In the genomic region with DNA sequence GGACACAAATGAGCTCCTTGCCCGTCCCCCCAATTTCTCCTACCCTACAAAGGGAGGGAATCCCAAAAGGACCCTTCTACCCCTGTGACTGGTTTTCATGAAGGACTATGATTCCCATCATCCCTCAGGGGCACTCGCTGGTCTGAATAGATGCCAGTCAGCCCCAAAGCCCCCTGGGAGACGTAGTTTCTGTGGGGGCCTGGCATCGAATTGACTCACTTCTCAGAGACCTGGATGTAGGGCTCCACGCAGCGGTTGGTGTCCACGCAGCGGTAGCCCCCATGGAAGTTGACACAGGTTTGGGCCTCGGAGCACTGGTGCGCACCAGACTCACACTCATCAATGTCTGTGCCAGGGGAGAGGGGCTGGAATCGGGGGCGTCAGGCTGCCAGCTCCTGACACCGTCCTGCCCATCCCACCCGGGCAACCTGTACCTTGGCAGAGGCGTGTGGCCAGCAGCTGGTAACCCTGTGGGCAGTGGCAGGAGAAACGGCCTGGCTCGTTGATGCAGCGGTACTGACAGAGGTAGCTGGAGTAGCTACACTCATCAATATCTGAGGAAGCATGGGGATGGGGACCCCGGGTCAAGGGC, we compare ENCODE assay signal across 9 cellular contexts. TPM values are rescaled to one million over a fixed set of nuclear protein-coding genes. Genes with fewer than 3 reads are reported as not detected.
DNase-seq lines count a peak whose midpoint lies in the region; ATAC-seq and TF ChIP-seq lines count a peak whose summit lies in the region.
"Had no signal": no experiment of that assay in that cellular context is flagged by ENCODE, and none has a peak within 500 bp of the region (broad histone marks: within the 10 kb centered on the region; RNA-seq: fewer than 3 reads in every experiment).

No MANE protein-coding gene starts in this region.

- H3K4me1 ChIP-seq in heart right ventricle: peaks cover 15 to 38% (median 23%) of the 10 kb centered on the region in 9 donors

- 89 to 90% methylated on average over 19 of the region's 19 CpGs for WGBS in heart right ventricle, 2 donors

- intact Hi-C loops in Right ventricle myocardium inferior (cut with DNase I) (no loop called here), heart right ventricle (cut with DNase I) (no loop called here)

- no peak overlapping the region for H3K27ac ChIP-seq in heart right ventricle
- H3K27ac ChIP-seq: KMS-11 had no signal

- H3K27me3 ChIP-seq in heart right ventricle: no peaks in the 10 kb centered on the region

- DNase-seq in Right ventricle myocardium inferior (ENCODE audit: missing footprints) (peak; percentile 64), heart right ventricle (no peak), iPS-NIHi11 (ENCODE audit: low spot score) (peak; percentile 63), superior temporal gyrus (ENCODE audit: extremely low spot score) (peak; percentile 58), pons (ENCODE audit: low spot score) (no peak)

- H3K36me3 ChIP-seq in heart right ventricle: peaks cover 0 to 79% (median 55%) of the 10 kb centered on the region in 9 donors

- no peak for ATAC-seq in Right ventricle myocardium inferior
- ATAC-seq in heart right ventricle: no peak
- ATAC-seq in GM18868 (IDR thresholded peaks at IDR 0.05; ENCODE audit: unreplicated experiment): no peak
- no peak for ATAC-seq in GM19035 (IDR thresholded peaks at IDR 0.05; ENCODE audit: unreplicated experiment)

- TF ChIP-seq CTCF in heart right ventricle (IDR thresholded peaks at IDR 0.05): no peak

- H3K9me3 ChIP-seq in heart right ventricle: no peaks in the 10 kb centered on the region

- TF ChIP-seq POLR2A in Raji (IDR thresholded peaks at IDR 0.05; ENCODE audit: insufficient read depth, low read depth, low read length): 0 out of 2 replicates have a peak, but pooled peaks have one; percentile 9

- H3K4me3 ChIP-seq in heart right ventricle: no peak overlapping the region

RNA-seq across cellular contexts. Expression of gene EFEMP2, which starts 4.4 kb away (rescaled TPM):
- total RNA-seq in Right ventricle myocardium inferior: 83.1 TPM
- 100 to 1,000 TPM in 3 of 10 donors, 10 to 100 TPM in 7; 79.4 to 112 (median 89.6) TPM for total RNA-seq in heart right ventricle
- polyA plus RNA-seq in heart right ventricle: 100 to 1,000 TPM in 1 of 2 donors, 10 to 100 TPM in 1; 54.8 to 133 TPM

RNA-seq across cellular contexts. Expression of gene MUS81, which starts 7.9 kb away (rescaled TPM):
- total RNA-seq in Right ventricle myocardium inferior: 35.5 TPM
- 10 to 100 TPM; 20.3 to 38.8 (median 27.0) TPM for total RNA-seq in heart right ventricle
- polyA plus RNA-seq in heart right ventricle: 100 to 1,000 TPM in 1 of 2 donors, 10 to 100 TPM in 1; 54.4 to 111 TPM

RNA-seq across cellular contexts. Expression of gene CFL1, which starts 10.2 kb away (rescaled TPM):
- total RNA-seq in Right ventricle myocardium inferior (386 TPM), heart right ventricle (100 to 1,000 TPM; 281 to 672 (median 320) TPM)
- polyA plus RNA-seq in heart right ventricle: 100 to 1,000 TPM; 159 to 962 TPM

RNA-seq across cellular contexts. Expression of gene CTSW, which starts 11.5 kb away (rescaled TPM):
- total RNA-seq in Right ventricle myocardium inferior: 1.1 TPM
- 1 to 10 TPM in 2 of 10 donors, under 1 TPM in 7, not detected in 1; 0.20 to 7.9 (median 0.55) TPM for total RNA-seq in heart right ventricle
- polyA plus RNA-seq in heart right ventricle: under 1 TPM; 0.17 to 0.88 TPM

RNA-seq across cellular contexts. Expression of gene FIBP, which starts 20.1 kb away (rescaled TPM):
- total RNA-seq in Right ventricle myocardium inferior (44.7 TPM), heart right ventricle (10 to 100 TPM; 46.3 to 63.2 (median 49.9) TPM)
- 10 to 100 TPM; 44.0 to 88.4 TPM for polyA plus RNA-seq in heart right ventricle

Comparison
In these comparisons a context has a peak if more than half of its experiments do, and no peak if none do; other contexts are left out.
1. DNase-seq: peak in Right ventricle myocardium inferior (single experiment), iPS-NIHi11 (single experiment) and superior temporal gyrus (single experiment); none in heart right ventricle (0 of 2) and pons (single experiment).